ENCODE assay signal across 8 cellular contexts in genomic region chr1:183636334-183636682, GRCh38. TPM values are rescaled to one million over a fixed set of nuclear protein-coding genes. Genes with fewer than 3 reads are reported as not detected.
DNase-seq lines count a peak whose midpoint lies in the region; ATAC-seq and TF ChIP-seq lines count a peak whose summit lies in the region.

No MANE protein-coding gene starts in this region.

- peaks cover 16 to 37% of the 10 kb centered on the region in 2 donors for H3K4me1 ChIP-seq in left lung
- H3K4me1 ChIP-seq in thyroid gland, result peaks cover 20 to 29% of the 10 kb centered on the region in 2 donors

- H3K27ac ChIP-seq in left lung (peak overlapping the region; percentile 39 to 99), thyroid gland (peak overlapping the region in 1 of 3 donors; percentile 96)

- H3K4me3 ChIP-seq in left lung, result peak overlapping the region; percentile 65 to 90
- peak overlapping the region; percentile 35 to 83 (median 82) for H3K4me3 ChIP-seq in thyroid gland (replicated peaks in 1 of 3)

- H3K27ac Mint-ChIP-seq in activated CD8-positive, alpha-beta memory T cell treated with anti-CD3 and anti-CD28 coated beads, Interleukin-2, amount 10 ng/mL, durations not matched to agents 7 days and 5 days, result peak overlapping the region; percentile 100
- H3K27ac Mint-ChIP-seq in activated naive CD8-positive, alpha-beta T cell treated with anti-CD3 and anti-CD28 coated beads for 36 hours, result peak overlapping the region; percentile 99

- H3K36me3 Mint-ChIP-seq in activated CD8-positive, alpha-beta memory T cell treated with anti-CD3 and anti-CD28 coated beads, Interleukin-2, amount 10 ng/mL, durations not matched to agents 7 days and 5 days, result peaks cover 26% of the 10 kb centered on the region
- peaks cover 9% of the 10 kb centered on the region for H3K36me3 Mint-ChIP-seq in activated naive CD8-positive, alpha-beta T cell treated with anti-CD3 and anti-CD28 coated beads for 36 hours

- no peaks in the 10 kb centered on the region for H3K27me3 ChIP-seq in left lung
- H3K27me3 ChIP-seq in thyroid gland, result no peaks in the 10 kb centered on the region

- peak overlapping the region; percentile 98 for H3K4me3 Mint-ChIP-seq in activated CD8-positive, alpha-beta memory T cell treated with anti-CD3 and anti-CD28 coated beads, Interleukin-2, amount 10 ng/mL, durations not matched to agents 7 days and 5 days
- H3K4me3 Mint-ChIP-seq in activated naive CD8-positive, alpha-beta T cell treated with anti-CD3 and anti-CD28 coated beads for 36 hours, result peak overlapping the region; percentile 99

- TF ChIP-seq POLR2A in thyroid gland (IDR thresholded peaks at IDR 0.05), result no peak

- no peaks in the 10 kb centered on the region for H3K9me3 Mint-ChIP-seq in activated CD8-positive, alpha-beta memory T cell treated with anti-CD3 and anti-CD28 coated beads, Interleukin-2, amount 10 ng/mL, durations not matched to agents 7 days and 5 days (ENCODE audit: low read depth)
- no peaks in the 10 kb centered on the region for H3K9me3 Mint-ChIP-seq in activated naive CD8-positive, alpha-beta T cell treated with anti-CD3 and anti-CD28 coated beads for 36 hours

- DNase-seq in activated CD8-positive, alpha-beta memory T cell treated with anti-CD3 and anti-CD28 coated beads, Interleukin-2, amount 10 ng/mL, durations not matched to agents 7 days and 5 days, result no peak
- no peak for DNase-seq in activated CD8-positive, alpha-beta memory T cell treated with anti-CD3 and anti-CD28 coated beads, Interleukin-2, amount 50 U/mL, for 48 hours
- no peak for DNase-seq in activated naive CD8-positive, alpha-beta T cell treated with anti-CD3 and anti-CD28 coated beads for 36 hours
- no peak for DNase-seq in left lung
- no peak for DNase-seq in thyroid gland
- DNase-seq in SW 1271 (lab: John Stamatoyannopoulos, UW), result no peak

- intact Hi-C loops in left lung (cut with DNase I) (loop anchor here in 1 of 2 donors (10.0 kb wide), 1 partner anchor 162 kb away; the partner anchor contains the start of gene SMG7), thyroid gland (cut with DNase I) (loop anchor here (5.0 kb wide), 1 partner anchor 164 kb away; the partner anchor contains the start of gene SMG7)

- no peak for TF ChIP-seq CTCF in left lung (IDR thresholded peaks at IDR 0.05)
- TF ChIP-seq CTCF in thyroid gland (IDR thresholded peaks at IDR 0.05), result no peak

- H3K9me3 ChIP-seq in left lung, result no peaks in the 10 kb centered on the region
- H3K9me3 ChIP-seq in thyroid gland, result no peaks in the 10 kb centered on the region

- peaks cover 0 to 13% of the 10 kb centered on the region in 2 donors for H3K36me3 ChIP-seq in left lung
- H3K36me3 ChIP-seq in thyroid gland, result no peaks in the 10 kb centered on the region

- CTCF ChIA-PET in activated CD8-positive, alpha-beta memory T cell treated with anti-CD3 and anti-CD28 coated beads, Interleukin-2, amount 10 ng/mL, durations not matched to agents 7 days and 5 days (lab: Charles Lee), result interaction anchor here (1.1 to 5.5 kb wide), 3 partner anchors 8 to 49 kb away, joined by 3 to 38 read pairs (median 6); partner anchors contain the start of gene APOBEC4

- ATAC-seq in activated CD8-positive, alpha-beta memory T cell treated with anti-CD3 and anti-CD28 coated beads, Interleukin-2, amount 10 ng/mL, durations not matched to agents 7 days and 5 days, result no peak
- ATAC-seq in left lung (no peak), GM18861 (IDR thresholded peaks at IDR 0.05; ENCODE audit: unreplicated experiment) (no peak), HG03521 (IDR thresholded peaks at IDR 0.05; ENCODE audit: unreplicated experiment) (no peak)

- H3K4me1 Mint-ChIP-seq in activated CD8-positive, alpha-beta memory T cell treated with anti-CD3 and anti-CD28 coated beads, Interleukin-2, amount 10 ng/mL, durations not matched to agents 7 days and 5 days, result peaks cover 27% of the 10 kb centered on the region
- H3K4me1 Mint-ChIP-seq in activated naive CD8-positive, alpha-beta T cell treated with anti-CD3 and anti-CD28 coated beads for 36 hours, result peaks cover 28% of the 10 kb centered on the region

- peaks cover 20% of the 10 kb centered on the region for H3K27me3 Mint-ChIP-seq in activated CD8-positive, alpha-beta memory T cell treated with anti-CD3 and anti-CD28 coated beads, Interleukin-2, amount 10 ng/mL, durations not matched to agents 7 days and 5 days
- peaks cover 4% of the 10 kb centered on the region for H3K27me3 Mint-ChIP-seq in activated naive CD8-positive, alpha-beta T cell treated with anti-CD3 and anti-CD28 coated beads for 36 hours

- WGBS in thyroid gland, 2 donors, result 5 to 8% methylated on average over 13 to 15 of the region's 15 CpGs

RNA-seq across cellular contexts. Expression of gene ARPC5, which starts 0.7 kb away (rescaled TPM):
- total RNA-seq in activated CD8-positive, alpha-beta memory T cell treated with anti-CD3 and anti-CD28 coated beads, Interleukin-2, amount 10 ng/mL, durations not matched to agents 7 days and 5 days, result 100 to 1,000 TPM; 205 to 216 TPM
- 100 to 1,000 TPM; 130 to 136 TPM for total RNA-seq in activated naive CD8-positive, alpha-beta T cell treated with anti-CD3 and anti-CD28 coated beads for 36 hours
- total RNA-seq in left lung (100 to 1,000 TPM; 171 to 208 TPM), thyroid gland (100 to 1,000 TPM in 2 of 4 donors, 10 to 100 TPM in 2; 70.5 to 158 (median 95.7) TPM)

RNA-seq across cellular contexts. Expression of gene APOBEC4, which starts 16.8 kb away (rescaled TPM):
- not detected for total RNA-seq in activated CD8-positive, alpha-beta memory T cell treated with anti-CD3 and anti-CD28 coated beads, Interleukin-2, amount 10 ng/mL, durations not matched to agents 7 days and 5 days
- total RNA-seq in activated naive CD8-positive, alpha-beta T cell treated with anti-CD3 and anti-CD28 coated beads for 36 hours, result not detected
- total RNA-seq in left lung (under 1 TPM; 0.26 to 0.89 TPM), thyroid gland (not detected)

RNA-seq across cellular contexts. Expression of gene NCF2, which starts 46.0 kb away (rescaled TPM):
- 1 to 10 TPM; 6.0 to 9.8 TPM for total RNA-seq in activated CD8-positive, alpha-beta memory T cell treated with anti-CD3 and anti-CD28 coated beads, Interleukin-2, amount 10 ng/mL, durations not matched to agents 7 days and 5 days
- total RNA-seq in activated naive CD8-positive, alpha-beta T cell treated with anti-CD3 and anti-CD28 coated beads for 36 hours, result 1 to 10 TPM; 4.0 to 5.4 TPM
- 100 to 1,000 TPM in 1 of 2 donors, 10 to 100 TPM in 1; 70.9 to 139 TPM for total RNA-seq in left lung
- 1 to 10 TPM; 3.5 to 9.8 (median 4.5) TPM for total RNA-seq in thyroid gland

Comparison
In these comparisons a context has a peak if more than half of its experiments do, and no peak if none do; other contexts are left out.
1. RNA of gene NCF2, which starts 46.0 kb away (total RNA-seq): 70.9 to 139 TPM in left lung; 6.0 to 9.8 TPM in activated CD8-positive, alpha-beta memory T cell treated with anti-CD3 and anti-CD28 coated beads, Interleukin-2, amount 10 ng/mL, durations not matched to agents 7 days and 5 days, 4.0 to 5.4 TPM in activated naive CD8-positive, alpha-beta T cell treated with anti-CD3 and anti-CD28 coated beads for 36 hours and 3.5 to 9.8 TPM in thyroid gland; every median in the first group is over 4 times any median in the second.